2 cellular contexts compared by ENCODE assay signal in genomic region chr13:41427700-41428099, GRCh38.
TF ChIP-seq lines count a peak whose summit lies in the region.

No MANE protein-coding gene starts in this region.

TF ChIP-seq in SK-N-SH, 30 proteins besides CTCF, POLR2A, EP300 and RAD21:
- no peak for TF ChIP-seq NFIC (IDR thresholded peaks at IDR 0.05; ENCODE audit: borderline replicate concordance)
- no peak for TF ChIP-seq FOSL2 (IDR thresholded peaks at IDR 0.05; ENCODE audit: borderline replicate concordance, low read depth)
- TF ChIP-seq RXRA (IDR thresholded peaks at IDR 0.05; ENCODE audit: borderline replicate concordance, low read depth): no peak
- TF ChIP-seq EZH2phosphoT487 (IDR thresholded peaks at IDR 0.05; ENCODE audit: borderline replicate concordance, low read depth): no peak
- no peak for TF ChIP-seq TEAD4 (IDR thresholded peaks at IDR 0.05; ENCODE audit: borderline replicate concordance, insufficient read depth)
- TF ChIP-seq TCF12 (IDR thresholded peaks at IDR 0.05): no peak
- TF ChIP-seq POLR2AphosphoS5 (IDR thresholded peaks at IDR 0.05; ENCODE audit: low read depth, low read length): no peak
- no peak for TF ChIP-seq PBX3 (IDR thresholded peaks at IDR 0.05)
- TF ChIP-seq MXI1 (IDR thresholded peaks at IDR 0.05; ENCODE audit: low read depth, low read length): no peak
- no peak for TF ChIP-seq MAX (IDR thresholded peaks at IDR 0.05; ENCODE audit: low read depth)
- TF ChIP-seq FOXM1 (IDR thresholded peaks at IDR 0.05; ENCODE audit: low read depth): no peak
- no peak for TF ChIP-seq USF2 (IDR thresholded peaks at IDR 0.05; ENCODE audit: borderline replicate concordance, low read depth, low read length)
- no peak for TF ChIP-seq JUND (IDR thresholded peaks at IDR 0.05)
- TF ChIP-seq IRF3 (IDR thresholded peaks at IDR 0.05; ENCODE audit: low read depth, low read length): no peak
- TF ChIP-seq FOXJ3 (CRISPR knock-in tag; IDR thresholded peaks at IDR 0.05): no peak
- no peak for TF ChIP-seq RCOR1 (IDR thresholded peaks at IDR 0.05; ENCODE audit: low read length)
- TF ChIP-seq RFX5 (IDR thresholded peaks at IDR 0.05; ENCODE audit: low read length): no peak

TF ChIP-seq in H1, 55 proteins besides CTCF, POLR2A, EP300 and RAD21:
- TF ChIP-seq POLR2AphosphoS5 (IDR thresholded peaks at IDR 0.05; ENCODE audit: low read depth, low read length) (no peak), ATF2 (IDR thresholded peaks at IDR 0.05; ENCODE audit: low read length) (no peak), JUND (IDR thresholded peaks at IDR 0.05; ENCODE audit: low read length) (no peak), GTF2F1 (IDR thresholded peaks at IDR 0.05; ENCODE audit: borderline replicate concordance, low read depth, low read length) (no peak), GABPA (IDR thresholded peaks at IDR 0.05; ENCODE audit: borderline replicate concordance, insufficient read depth, low read length) (no peak), EZH2 (IDR thresholded peaks at IDR 0.05; ENCODE audit: low read depth, low read length, severe bottlenecking) (no peak), ASH2L (IDR thresholded peaks at IDR 0.05; ENCODE audit: low read length) (no peak), POU5F1 (IDR thresholded peaks at IDR 0.05; ENCODE audit: low read depth, low read length) (no peak), TEAD4 (IDR thresholded peaks at IDR 0.05; ENCODE audit: low read depth, low read length) (no peak)
